12 cellular contexts compared by ENCODE assay signal in genomic region chr17:61492759-61493526, GRCh38. TPM values are rescaled to one million over a fixed set of nuclear protein-coding genes. Genes with fewer than 3 reads are reported as not detected.
DNase-seq lines count a peak whose midpoint lies in the region; ATAC-seq and TF ChIP-seq lines count a peak whose summit lies in the region.
"Had no signal": no experiment of that assay in that cellular context is flagged by ENCODE, and none has a peak within 500 bp of the region (broad histone marks: within the 10 kb centered on the region; RNA-seq: fewer than 3 reads in every experiment).

No MANE protein-coding gene starts in this region.

- H3K36me3 Mint-ChIP-seq in naive thymus-derived CD8-positive, alpha-beta T cell, result no peaks in the 10 kb centered on the region

- peaks cover 0 to 9% (median 0%) of the 10 kb centered on the region in 4 donors for H3K4me1 Mint-ChIP-seq in naive thymus-derived CD8-positive, alpha-beta T cell

- peaks cover 2 to 12% (median 9%) of the 10 kb centered on the region in 5 donors for H3K27me3 Mint-ChIP-seq in naive thymus-derived CD8-positive, alpha-beta T cell

- no peaks in the 10 kb centered on the region for H3K27me3 ChIP-seq in thoracic aorta (replicated peaks; ENCODE audit: insufficient read depth)

- no peak overlapping the region for H3K27ac Mint-ChIP-seq in naive thymus-derived CD8-positive, alpha-beta T cell
- H3K27ac Mint-ChIP-seq: activated T-cell treated with anti-CD3 and anti-CD28 coated beads, Interleukin-2, amount 50 U/mL, for 24 hours had no signal

- peak; percentile 61 for ATAC-seq in thoracic aorta (ENCODE audit: insufficient number of reproducible peaks, low FRiP score, low read depth)
- ATAC-seq in naive thymus-derived CD8-positive, alpha-beta T cell, result no peak
- ATAC-seq: left colon had no signal

- H3K9me3 ChIP-seq in thoracic aorta, result no peaks in the 10 kb centered on the region

- H3K4me3 ChIP-seq in GM12865 (ENCODE audit: low read depth, low read length), result no peak overlapping the region
- H3K4me3 ChIP-seq in foreskin fibroblast (ENCODE audit: low read depth in 1 of 2, low read length in 2 of 2), result no peak overlapping the region
- no peak overlapping the region for H3K4me3 ChIP-seq in thoracic aorta
- H3K4me3 ChIP-seq: dorsolateral prefrontal cortex had no signal

- H3K4me1 ChIP-seq in thoracic aorta (ENCODE audit: control insufficient read depth in 1 of 2, low read depth in 2 of 2), result peaks cover 8 to 20% of the 10 kb centered on the region in 2 donors

- POLR2A ChIA-PET in naive thymus-derived CD8-positive, alpha-beta T cell (lab: Charles Lee), result no interaction called here
- POLR2A ChIA-PET in HEK293T (lab: Yijun Ruan, JAX), result interaction anchor here (1.4 to 4.2 kb wide), 2 partner anchors 8 to 40 kb away, joined by 3 to 40 read pairs; no protein-coding TSS in a partner anchor

- no peak for DNase-seq in GM12865 (ENCODE audit: low read depth)
- DNase-seq in T1000 (lab: John Stamatoyannopoulos, UW), result peak; percentile 51
- DNase-seq in foreskin fibroblast, result peak; percentile 55 to 89
- DNase-seq in thoracic aorta (ENCODE audit: low spot score), result no peak
- DNase-seq in naive thymus-derived CD8-positive, alpha-beta T cell, result no peak
- DNase-seq in HUDEP-2 (lab: John Stamatoyannopoulos, UW; ENCODE audit: unreplicated experiment in 76 of 76), result no peak
- DNase-seq in HEK293T (ENCODE audit: extremely low spot score), result no peak
- DNase-seq: activated T-cell treated with anti-CD3 and anti-CD28 coated beads, Interleukin-2, amount 50 U/mL, for 24 hours; amygdala; Calu3; dorsolateral prefrontal cortex; left colon had no signal

- H3K27ac ChIP-seq in thoracic aorta, result peak overlapping the region; percentile 79 to 85
- H3K27ac ChIP-seq: dorsolateral prefrontal cortex had no signal

- TF ChIP-seq CTCF in GM12865 (IDR thresholded peaks at IDR 0.05; ENCODE audit: insufficient read depth, low read depth, low read length, missing control alignments), result peak; percentile 10
- no peak for TF ChIP-seq CTCF in foreskin fibroblast (IDR thresholded peaks at IDR 0.05; ENCODE audit: low read depth, low read length)
- no peak for TF ChIP-seq CTCF in thoracic aorta (IDR thresholded peaks at IDR 0.05)

- H3K36me3 ChIP-seq in thoracic aorta, result no peaks in the 10 kb centered on the region

- CTCF ChIA-PET in HEK293T (lab: Yijun Ruan, JAX), result no interaction called here

- no peak overlapping the region for H3K4me3 Mint-ChIP-seq in naive thymus-derived CD8-positive, alpha-beta T cell
- H3K4me3 Mint-ChIP-seq: activated T-cell treated with anti-CD3 and anti-CD28 coated beads, Interleukin-2, amount 50 U/mL, for 24 hours had no signal

- no peaks in the 10 kb centered on the region for H3K9me3 Mint-ChIP-seq in naive thymus-derived CD8-positive, alpha-beta T cell
- H3K9me3 Mint-ChIP-seq: activated T-cell treated with anti-CD3 and anti-CD28 coated beads, Interleukin-2, amount 50 U/mL, for 24 hours had no signal

TF ChIP-seq in HEK293T, 16 proteins besides CTCF, POLR2A, EP300 and RAD21:
- TF ChIP-seq ZNF384 (IDR thresholded peaks at IDR 0.05) (no peak), HDGF (IDR thresholded peaks at IDR 0.05; ENCODE audit: borderline replicate concordance) (no peak), ELF4 (IDR thresholded peaks at IDR 0.05) (no peak), CTBP1 (IDR thresholded peaks at IDR 0.05; ENCODE audit: borderline replicate concordance) (no peak), PKNOX1 (IDR thresholded peaks at IDR 0.05) (no peak), BHLHE40 (IDR thresholded peaks at IDR 0.05; ENCODE audit: borderline replicate concordance) (no peak), SP1 (IDR thresholded peaks at IDR 0.05) (no peak)

RNA-seq across cellular contexts. Expression of gene TBX4, which starts 40.7 kb away (rescaled TPM):
- total RNA-seq in thoracic aorta, result not detected
- total RNA-seq in naive thymus-derived CD8-positive, alpha-beta T cell, result not detected
- not detected for polyA plus RNA-seq in naive thymus-derived CD8-positive, alpha-beta T cell
- total RNA-seq: Calu3, left colon had no signal

Comparison
In these comparisons a context has a peak if more than half of its experiments do, and no peak if none do; other contexts are left out.
1. DNase-seq: peak in T1000 (single experiment) and foreskin fibroblast (2 of 2); none in GM12865 (single experiment), thoracic aorta (single experiment), naive thymus-derived CD8-positive, alpha-beta T cell (0 of 10), HUDEP-2 (0 of 76) and HEK293T (single experiment).